Comparison of ENCODE assay signal across 8 cellular contexts in genomic region chr6:118810420-118811027, GRCh38.
DNase-seq lines count a peak whose midpoint lies in the region; ATAC-seq lines count a peak whose summit lies in the region.

No MANE protein-coding gene starts in this region.

- ATAC-seq in GM18519 (IDR thresholded peaks at IDR 0.05; ENCODE audit: low FRiP score, unreplicated experiment) (peak; percentile 93), HG02884 (IDR thresholded peaks at IDR 0.05; ENCODE audit: unreplicated experiment) (peak; percentile 81), aorta (ENCODE audit: low FRiP score) (no peak)
- ATAC-seq in activated naive CD8-positive, alpha-beta T cell treated with anti-CD3 and anti-CD28 coated beads, Interleukin-2, amount 10 ng/mL, durations not matched to agents 7 days and 5 days (ENCODE audit: low read depth), result peak; percentile 99
- ATAC-seq in stimulated activated memory B cell treated with anti-CD40 and anti-IgM and Interleukin-4, amounts not matched to agents 10 μg/mL and 1 μg/mL and 100 μg/mL, for 72 hours, result peak; percentile 92

- H3K36me3 Mint-ChIP-seq in activated naive CD8-positive, alpha-beta T cell treated with anti-CD3 and anti-CD28 coated beads, Interleukin-2, amount 10 ng/mL, durations not matched to agents 7 days and 5 days, result peaks cover 44% of the 10 kb centered on the region
- peaks cover 18% of the 10 kb centered on the region for H3K36me3 Mint-ChIP-seq in stimulated activated memory B cell treated with anti-CD40 and anti-IgM and Interleukin-4, amounts not matched to agents 10 μg/mL and 1 μg/mL and 100 μg/mL, for 72 hours

- H3K36me3 ChIP-seq in aorta (ENCODE audit: control insufficient read depth in 1 of 2, insufficient read depth in 2 of 2, low read length in 1 of 2), result peaks cover 0 to 1% of the 10 kb centered on the region in 2 donors

- intact Hi-C loops in aorta (cut with DNase I), result no loop called here

- no peaks in the 10 kb centered on the region for H3K27me3 ChIP-seq in aorta (ENCODE audit: control insufficient read depth in 1 of 2, insufficient read depth in 2 of 2, low read length in 1 of 2)

- 87 to 89% methylated on average over 4 of the region's 4 CpGs for WGBS in aorta, 2 donors

- peak; percentile 19 to 87 (median 47) for DNase-seq in T-helper 1 cell
- DNase-seq in activated naive CD8-positive, alpha-beta T cell treated with anti-CD3 and anti-CD28 coated beads, Interleukin-2, amount 10 ng/mL, durations not matched to agents 7 days and 5 days, result peak; percentile 61
- no peak for DNase-seq in COLO668 (lab: John Stamatoyannopoulos, UW; ENCODE audit: unreplicated experiment)
- DNase-seq in aorta, result no peak
- no peak for DNase-seq in globus pallidus (ENCODE audit: low spot score)

- peaks cover 11% of the 10 kb centered on the region for H3K9me3 Mint-ChIP-seq in activated naive CD8-positive, alpha-beta T cell treated with anti-CD3 and anti-CD28 coated beads, Interleukin-2, amount 10 ng/mL, durations not matched to agents 7 days and 5 days
- H3K9me3 Mint-ChIP-seq in stimulated activated memory B cell treated with anti-CD40 and anti-IgM and Interleukin-4, amounts not matched to agents 10 μg/mL and 1 μg/mL and 100 μg/mL, for 72 hours, result no peaks in the 10 kb centered on the region

- no peak overlapping the region for H3K27ac ChIP-seq in aorta (ENCODE audit: low read depth in 1 of 2, low read length in 2 of 2)

- H3K4me1 Mint-ChIP-seq in activated naive CD8-positive, alpha-beta T cell treated with anti-CD3 and anti-CD28 coated beads, Interleukin-2, amount 10 ng/mL, durations not matched to agents 7 days and 5 days, result peaks cover 49% of the 10 kb centered on the region
- peaks cover 24% of the 10 kb centered on the region for H3K4me1 Mint-ChIP-seq in stimulated activated memory B cell treated with anti-CD40 and anti-IgM and Interleukin-4, amounts not matched to agents 10 μg/mL and 1 μg/mL and 100 μg/mL, for 72 hours

- H3K4me3 Mint-ChIP-seq in activated naive CD8-positive, alpha-beta T cell treated with anti-CD3 and anti-CD28 coated beads, Interleukin-2, amount 10 ng/mL, durations not matched to agents 7 days and 5 days, result peak overlapping the region; percentile 76
- peak overlapping the region; percentile 42 for H3K4me3 Mint-ChIP-seq in stimulated activated memory B cell treated with anti-CD40 and anti-IgM and Interleukin-4, amounts not matched to agents 10 μg/mL and 1 μg/mL and 100 μg/mL, for 72 hours

- no peaks in the 10 kb centered on the region for H3K4me1 ChIP-seq in aorta (ENCODE audit: control insufficient read depth in 1 of 2, insufficient read depth in 2 of 2, low read length in 2 of 2)

- no peaks in the 10 kb centered on the region for H3K27me3 Mint-ChIP-seq in activated naive CD8-positive, alpha-beta T cell treated with anti-CD3 and anti-CD28 coated beads, Interleukin-2, amount 10 ng/mL, durations not matched to agents 7 days and 5 days
- no peaks in the 10 kb centered on the region for H3K27me3 Mint-ChIP-seq in stimulated activated memory B cell treated with anti-CD40 and anti-IgM and Interleukin-4, amounts not matched to agents 10 μg/mL and 1 μg/mL and 100 μg/mL, for 72 hours

- peak overlapping the region; percentile 88 for H3K27ac Mint-ChIP-seq in activated naive CD8-positive, alpha-beta T cell treated with anti-CD3 and anti-CD28 coated beads, Interleukin-2, amount 10 ng/mL, durations not matched to agents 7 days and 5 days
- H3K27ac Mint-ChIP-seq in stimulated activated memory B cell treated with anti-CD40 and anti-IgM and Interleukin-4, amounts not matched to agents 10 μg/mL and 1 μg/mL and 100 μg/mL, for 72 hours, result peak overlapping the region; percentile 82

- H3K4me3 ChIP-seq in aorta (ENCODE audit: low read length in 2 of 2), result no peak overlapping the region

- no peaks in the 10 kb centered on the region for H3K9me3 ChIP-seq in aorta (ENCODE audit: control insufficient read depth, low read length)

- POLR2A ChIA-PET in activated naive CD8-positive, alpha-beta T cell treated with anti-CD3 and anti-CD28 coated beads, Interleukin-2, amount 10 ng/mL, durations not matched to agents 7 days and 5 days (lab: Charles Lee), result interaction anchor here (0.5 to 4.0 kb wide), 3 partner anchors 81 to 101 kb away, joined by 3 to 33 read pairs (median 4); partner anchors contain the start of gene ASF1A

Comparison
In these comparisons a context has a peak if more than half of its experiments do, and no peak if none do; other contexts are left out.
1. DNase-seq: peak in T-helper 1 cell (5 of 5) and activated naive CD8-positive, alpha-beta T cell treated with anti-CD3 and anti-CD28 coated beads, Interleukin-2, amount 10 ng/mL, durations not matched to agents 7 days and 5 days (single experiment); none in COLO668 (single experiment), aorta (0 of 2) and globus pallidus (single experiment).